17 cellular contexts compared by ENCODE assay signal in genomic region chr4:39320381-39321115, GRCh38. TPM values are rescaled to one million over a fixed set of nuclear protein-coding genes. Genes with fewer than 3 reads are reported as not detected.
DNase-seq lines count a peak whose midpoint lies in the region; ATAC-seq and TF ChIP-seq lines count a peak whose summit lies in the region.
"Had no signal": no experiment of that assay in that cellular context is flagged by ENCODE, and none has a peak within 500 bp of the region (broad histone marks: within the 10 kb centered on the region; RNA-seq: fewer than 3 reads in every experiment).

No MANE protein-coding gene starts in this region.

- no peaks in the 10 kb centered on the region for H3K27me3 Mint-ChIP-seq in activated T-cell treated with anti-CD3 and anti-CD28 coated beads, Interleukin-2, amount 50 U/mL, for 72 hours (ENCODE audit: low read depth)
- H3K27me3 Mint-ChIP-seq in activated T-cell treated with anti-CD3 and anti-CD28 coated beads, Interleukin-2, amount 50 U/mL, for 4 hours (ENCODE audit: low read depth): no peaks in the 10 kb centered on the region
- H3K27me3 Mint-ChIP-seq: activated B cell treated with CpG ODN at 0.5 μM for 24 hours; activated naive CD4-positive, alpha-beta T cell treated with anti-CD3 and anti-CD28 coated beads, Interleukin-2, amount 50 U/mL, for 24 hours; naive thymus-derived CD8-positive, alpha-beta T cell had no signal

- TF ChIP-seq CTCF in fibroblast of villous mesenchyme (IDR thresholded peaks at IDR 0.05; ENCODE audit: insufficient read depth, low read depth, low read length): no peak

- H3K36me3 Mint-ChIP-seq in activated T-cell treated with anti-CD3 and anti-CD28 coated beads, Interleukin-2, amount 50 U/mL, for 72 hours (ENCODE audit: insufficient read depth in 2 of 2): peaks cover 6 to 37% of the 10 kb centered on the region in 2 donors
- H3K36me3 Mint-ChIP-seq in activated T-cell treated with anti-CD3 and anti-CD28 coated beads, Interleukin-2, amount 50 U/mL, for 4 hours (ENCODE audit: insufficient read depth): peaks cover 39% of the 10 kb centered on the region

- H3K4me1 Mint-ChIP-seq in activated T-cell treated with anti-CD3 and anti-CD28 coated beads, Interleukin-2, amount 50 U/mL, for 72 hours (ENCODE audit: low read depth): no peaks in the 10 kb centered on the region
- H3K4me1 Mint-ChIP-seq in activated T-cell treated with anti-CD3 and anti-CD28 coated beads, Interleukin-2, amount 50 U/mL, for 4 hours (ENCODE audit: low read depth): no peaks in the 10 kb centered on the region
- H3K4me1 Mint-ChIP-seq: activated B cell treated with CpG ODN at 0.5 μM for 24 hours; activated naive CD4-positive, alpha-beta T cell treated with anti-CD3 and anti-CD28 coated beads, Interleukin-2, amount 50 U/mL, for 24 hours; naive thymus-derived CD8-positive, alpha-beta T cell had no signal

- H3K27me3 ChIP-seq in adipocyte (replicated peaks; ENCODE audit: control insufficient read depth, insufficient read depth, low read length): no peaks in the 10 kb centered on the region

- H3K9me3 ChIP-seq in adipocyte (ENCODE audit: control insufficient read depth, low read length): no peaks in the 10 kb centered on the region
- H3K9me3 ChIP-seq: thoracic aorta had no signal

- H3K4me3 ChIP-seq in adipocyte (ENCODE audit: low read length): no peak overlapping the region
- H3K4me3 ChIP-seq in fibroblast of villous mesenchyme (ENCODE audit: low read depth, low read length): no peak overlapping the region
- H3K4me3 ChIP-seq: thoracic aorta had no signal

- H3K4me1 ChIP-seq in adipocyte (ENCODE audit: control insufficient read depth, insufficient read depth, low read length): peaks cover 11% of the 10 kb centered on the region

- peaks cover 14% of the 10 kb centered on the region for H3K36me3 ChIP-seq in adipocyte (ENCODE audit: control insufficient read depth, insufficient read depth, low read length, severe bottlenecking)
- H3K36me3 ChIP-seq: thoracic aorta had no signal

- no peak for DNase-seq in activated T-cell treated with anti-CD3 and anti-CD28 coated beads, Interleukin-2, amount 50 U/mL, for 72 hours
- DNase-seq in activated T-cell treated with anti-CD3 and anti-CD28 coated beads, Interleukin-2, amount 50 U/mL, for 4 hours: no peak
- DNase-seq in adipocyte (ENCODE audit: low read depth) (peak; percentile 55), fibroblast of villous mesenchyme (ENCODE audit: low read depth) (peak; percentile 27), smooth muscle cell of the brain vasculature (ENCODE audit: low read depth, low spot score) (peak; percentile 26), D341Med (ENCODE audit: low spot score) (no peak), occipital lobe (lab: John Stamatoyannopoulos, UW) (no peak)
- DNase-seq: activated B cell treated with CpG ODN at 0.5 μM for 24 hours; COR-L47; erythroblast; naive thymus-derived CD8-positive, alpha-beta T cell; NCI-H1694; NCI-H446 treated with DMSO at 0.1 percent for 48 hours; stimulated activated CD4-positive, alpha-beta T cell treated with anti-CD3 and anti-CD28 coated beads, Interleukin-1b, Interleukin-23, amount 100 ng/mL, for 48 hours had no signal

- H3K9me3 Mint-ChIP-seq in activated T-cell treated with anti-CD3 and anti-CD28 coated beads, Interleukin-2, amount 50 U/mL, for 72 hours: no peaks in the 10 kb centered on the region
- H3K9me3 Mint-ChIP-seq in activated T-cell treated with anti-CD3 and anti-CD28 coated beads, Interleukin-2, amount 50 U/mL, for 4 hours: no peaks in the 10 kb centered on the region
- H3K9me3 Mint-ChIP-seq: activated B cell treated with CpG ODN at 0.5 μM for 24 hours; activated naive CD4-positive, alpha-beta T cell treated with anti-CD3 and anti-CD28 coated beads, Interleukin-2, amount 50 U/mL, for 24 hours; naive thymus-derived CD8-positive, alpha-beta T cell had no signal

- ATAC-seq in activated T-cell treated with anti-CD3 and anti-CD28 coated beads, Interleukin-2, amount 50 U/mL, for 72 hours (replicated peaks in 1 of 2): no peak
- no peak for ATAC-seq in activated T-cell treated with anti-CD3 and anti-CD28 coated beads, Interleukin-2, amount 50 U/mL, for 4 hours
- no peak for ATAC-seq in GM21423 (IDR thresholded peaks at IDR 0.05; ENCODE audit: unreplicated experiment)
- ATAC-seq: naive thymus-derived CD8-positive, alpha-beta T cell had no signal

- peak overlapping the region; percentile 63 for H3K27ac Mint-ChIP-seq in activated T-cell treated with anti-CD3 and anti-CD28 coated beads, Interleukin-2, amount 50 U/mL, for 72 hours
- H3K27ac Mint-ChIP-seq: activated B cell treated with CpG ODN at 0.5 μM for 24 hours; activated naive CD4-positive, alpha-beta T cell treated with anti-CD3 and anti-CD28 coated beads, Interleukin-2, amount 50 U/mL, for 24 hours; naive thymus-derived CD8-positive, alpha-beta T cell had no signal

- H3K4me3 Mint-ChIP-seq in activated T-cell treated with anti-CD3 and anti-CD28 coated beads, Interleukin-2, amount 50 U/mL, for 72 hours: no peak overlapping the region
- no peak overlapping the region for H3K4me3 Mint-ChIP-seq in activated T-cell treated with anti-CD3 and anti-CD28 coated beads, Interleukin-2, amount 50 U/mL, for 4 hours
- H3K4me3 Mint-ChIP-seq: activated B cell treated with CpG ODN at 0.5 μM for 24 hours; activated naive CD4-positive, alpha-beta T cell treated with anti-CD3 and anti-CD28 coated beads, Interleukin-2, amount 50 U/mL, for 24 hours; naive thymus-derived CD8-positive, alpha-beta T cell had no signal

- no peak overlapping the region for H3K9ac ChIP-seq in adipocyte (ENCODE audit: low read length)

RNA-seq across cellular contexts. Expression of gene RFC1, which starts 45.6 kb away (rescaled TPM):
- 100 to 1,000 TPM; 111 to 134 TPM for total RNA-seq in activated T-cell treated with anti-CD3 and anti-CD28 coated beads, Interleukin-2, amount 50 U/mL, for 72 hours
- total RNA-seq in activated T-cell treated with anti-CD3 and anti-CD28 coated beads, Interleukin-2, amount 50 U/mL, for 4 hours: 10 to 100 TPM; 62.0 to 70.6 (median 69.9) TPM
- 55.3 and 56.0 TPM in 2 replicates for total RNA-seq in fibroblast of villous mesenchyme
- 46.9 TPM for total RNA-seq in occipital lobe

Comparison
In these comparisons a context has a peak if more than half of its experiments do, and no peak if none do; other contexts are left out.
1. DNase-seq: peak in adipocyte (single experiment), fibroblast of villous mesenchyme (single experiment) and smooth muscle cell of the brain vasculature (single experiment); none in activated T-cell treated with anti-CD3 and anti-CD28 coated beads, Interleukin-2, amount 50 U/mL, for 72 hours (0 of 2), activated T-cell treated with anti-CD3 and anti-CD28 coated beads, Interleukin-2, amount 50 U/mL, for 4 hours (single experiment), D341Med (single experiment) and occipital lobe (single experiment).